In genomic region chr20:63283397-63284082, GRCh38 we compare ENCODE assay signal across 1 cellular context.
A peak's percentile ranks its signal among the peaks of the same experiment; 100 is the strongest.
TF ChIP-seq lines count a peak whose summit lies in the region.

No MANE protein-coding gene starts in this region.

TF ChIP-seq in K562, 482 proteins besides CTCF, POLR2A, EP300 and RAD21:
- peak; percentile 19; the same call in 1 of the 2 replicates for TF ChIP-seq SUPT5H (IDR thresholded peaks at IDR 0.05)
- no peak for TF ChIP-seq MAFF (IDR thresholded peaks at IDR 0.05; ENCODE audit: low read length)
- no peak for TF ChIP-seq ZNF197 (CRISPR knock-in tag; IDR thresholded peaks at IDR 0.05; ENCODE audit: low read depth)
- TF ChIP-seq RBFOX2 (IDR thresholded peaks at IDR 0.05; ENCODE audit: low read depth, low read length), result peak; percentile 56
- no peak for TF ChIP-seq ZNF263 (CRISPR knock-in tag; IDR thresholded peaks at IDR 0.05; ENCODE audit: borderline replicate concordance)
- TF ChIP-seq POLR2G (IDR thresholded peaks at IDR 0.05; ENCODE audit: low read depth, low read length), result peak; percentile 51
- TF ChIP-seq ZNF232 (CRISPR knock-in tag; IDR thresholded peaks at IDR 0.05), result no peak
- peak; percentile 39 for TF ChIP-seq RBM22 (IDR thresholded peaks at IDR 0.05; ENCODE audit: low read depth, low read length, poor library complexity, severe bottlenecking)
- no peak for TF ChIP-seq ZFX (CRISPR knock-in tag; IDR thresholded peaks at IDR 0.05)
- no peak for TF ChIP-seq TAF1 (IDR thresholded peaks at IDR 0.05; ENCODE audit: control insufficient read depth, extremely low read depth, insufficient read depth, low read length, severe bottlenecking)
- TF ChIP-seq MAZ (CRISPR knock-in tag; conservative IDR thresholded peaks at IDR 0.05 in 1 of 2, IDR thresholded peaks at IDR 0.05 in 1 of 2), result no peak
- TF ChIP-seq USF2 (CRISPR knock-in tag; IDR thresholded peaks at IDR 0.05), result no peak
- TF ChIP-seq ZNF140 (CRISPR knock-in tag; IDR thresholded peaks at IDR 0.05), result no peak
